1 cellular context compared by ENCODE assay signal in genomic region chr11:18321991-18322711, GRCh38.
A peak's percentile ranks its signal among the peaks of the same experiment; 100 is the strongest.
TF ChIP-seq lines count a peak whose summit lies in the region.

Gene GTF2H1, plus strand, starts transcription at chr11:18322567. Its CDS starts 10,508 bp downstream, at chr11:18333075.
Gene HPS5, minus strand, starts transcription at chr11:18322140. Its CDS starts 4,282 bp downstream, at chr11:18317858.

TF ChIP-seq in HEK293, 187 proteins besides CTCF, POLR2A, EP300 and RAD21 (continued from another document):
- TF ChIP-seq PBX3 (CRISPR knock-in tag; IDR thresholded peaks at IDR 0.05) (peak; percentile 94), ZNF514 (tag by site-specific recombination; IDR thresholded peaks at IDR 0.05) (no peak), OSR2 (tag by site-specific recombination; IDR thresholded peaks at IDR 0.05) (0 out of 2 replicates have a peak, but pooled peaks have one; percentile 16), ZFP37 (tag by site-specific recombination; IDR thresholded peaks at IDR 0.05) (peak; percentile 58; the same call in 1 of the 2 replicates), ZNF391 (tag by site-specific recombination; IDR thresholded peaks at IDR 0.05; ENCODE audit: borderline replicate concordance, low read depth) (no peak), ZNF843 (tag by site-specific recombination; IDR thresholded peaks at IDR 0.05) (peak; percentile 73), YY2 (tag by site-specific recombination; IDR thresholded peaks at IDR 0.05) (peak; percentile 92), SALL2 (tag by site-specific recombination; IDR thresholded peaks at IDR 0.05; ENCODE audit: borderline replicate concordance) (no peak), ZNF76 (tag by site-specific recombination; IDR thresholded peaks at IDR 0.05; ENCODE audit: borderline replicate concordance, low read depth) (peak; percentile 76), KLF9 (tag by site-specific recombination; IDR thresholded peaks at IDR 0.05; ENCODE audit: low read depth) (peak; percentile 99), SP3 (tag by site-specific recombination; IDR thresholded peaks at IDR 0.05) (peak; percentile 99), SP7 (tag by site-specific recombination; IDR thresholded peaks at IDR 0.05) (peak; percentile 88), ZNF518A (tag by site-specific recombination; conservative IDR thresholded peaks at IDR 0.05; ENCODE audit: low read depth) (peak; percentile 69), ZBTB21 (tag by site-specific recombination; IDR thresholded peaks at IDR 0.05) (peak; percentile 95), SETDB1 (IDR thresholded peaks at IDR 0.05; ENCODE audit: insufficient read length, low read length) (peak; percentile 46), ZNF366 (tag by site-specific recombination; conservative IDR thresholded peaks at IDR 0.05) (peak; percentile 74), INSM2 (tag by site-specific recombination; IDR thresholded peaks at IDR 0.05) (peak; percentile 80; the same call in 1 of the 2 replicates)
